ENCODE assay signal across 8 cellular contexts in the genomic region with DNA sequence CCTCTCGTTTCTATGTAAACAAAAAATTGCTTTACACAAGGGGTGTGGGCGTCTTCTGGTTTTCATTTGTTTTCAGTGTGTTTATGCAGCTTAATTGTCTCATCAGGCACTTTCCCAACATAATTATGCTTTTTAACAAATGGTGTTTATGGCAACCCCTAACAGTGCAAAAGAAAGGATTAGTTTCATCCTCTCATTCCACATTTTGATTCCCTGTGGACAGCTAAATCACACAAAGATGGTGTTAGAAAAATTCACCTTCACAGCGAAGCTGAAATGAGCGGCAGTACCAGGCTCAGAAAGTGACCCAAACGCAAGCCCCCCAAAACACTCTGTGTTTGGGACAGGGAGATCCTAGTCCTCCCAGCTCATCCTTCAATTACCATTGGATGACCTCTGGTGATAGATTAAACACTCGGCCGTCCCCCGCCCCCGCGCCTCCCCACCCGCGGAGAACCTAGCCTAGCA. TPM values are rescaled to one million over a fixed set of nuclear protein-coding genes. Genes with fewer than 3 reads are reported as not detected.
DNase-seq lines count a peak whose midpoint lies in the region; ATAC-seq, FAIRE-seq and TF ChIP-seq lines count a peak whose summit lies in the region.

No MANE protein-coding gene starts in this region.

- no peaks in the 10 kb centered on the region for H3K27me3 ChIP-seq in CD4-positive, alpha-beta T cell (ENCODE audit: control insufficient read depth, insufficient read depth, low read length)
- no peaks in the 10 kb centered on the region for H3K27me3 ChIP-seq in endocrine pancreas (ENCODE audit: control insufficient read depth, insufficient read depth, low read length)

- no peak for TF ChIP-seq CTCF in CD4-positive, alpha-beta T cell (IDR thresholded peaks at IDR 0.05)
- TF ChIP-seq CTCF in osteocyte (IDR thresholded peaks at IDR 0.05), result no peak

- H3K4me3 ChIP-seq in endocrine pancreas (ENCODE audit: control insufficient read depth, insufficient read depth, low read length), result peak overlapping the region; percentile 53

- intact Hi-C loops in CD4-positive, alpha-beta T cell (cut with DNase I, micrococcal nuclease), result loop anchor here in 1 of 2 experiments (5.0 kb wide), 1 partner anchor 57 kb away; no protein-coding TSS in a partner anchor

- no peak overlapping the region for H3K9ac ChIP-seq in endocrine pancreas (ENCODE audit: control insufficient read depth, insufficient read depth, low read length)

- H3K27me3 Mint-ChIP-seq in CD4-positive, alpha-beta T cell, result no peaks in the 10 kb centered on the region
- H3K27me3 Mint-ChIP-seq in osteocyte (ENCODE audit: unreplicated experiment), result peaks cover 83% of the 10 kb centered on the region

- no peaks in the 10 kb centered on the region for H3K36me3 ChIP-seq in endocrine pancreas (ENCODE audit: control insufficient read depth, insufficient read depth, low read length)

- no peak overlapping the region for H3K27ac Mint-ChIP-seq in CD4-positive, alpha-beta T cell
- H3K27ac Mint-ChIP-seq in osteocyte (ENCODE audit: unreplicated experiment), result no peak overlapping the region

- CTCF ChIA-PET in CD4-positive, alpha-beta T cell (lab: Charles Lee), result interaction anchor here (1.9 kb wide), 1 partner anchor 12 kb away, joined by 5 read pairs; no protein-coding TSS in a partner anchor

- peaks cover 6% of the 10 kb centered on the region for H3K4me1 Mint-ChIP-seq in CD4-positive, alpha-beta T cell (ENCODE audit: low read depth)
- H3K4me1 Mint-ChIP-seq in osteocyte (ENCODE audit: unreplicated experiment), result peaks cover 7% of the 10 kb centered on the region

- H3K9me3 Mint-ChIP-seq in CD4-positive, alpha-beta T cell, result no peaks in the 10 kb centered on the region
- H3K9me3 Mint-ChIP-seq in osteocyte (ENCODE audit: unreplicated experiment), result no peaks in the 10 kb centered on the region

- H3K36me3 Mint-ChIP-seq in CD4-positive, alpha-beta T cell (ENCODE audit: low read depth), result no peaks in the 10 kb centered on the region
- H3K36me3 Mint-ChIP-seq in osteocyte (ENCODE audit: unreplicated experiment), result no peaks in the 10 kb centered on the region

- no peaks in the 10 kb centered on the region for H3K9me3 ChIP-seq in CD4-positive, alpha-beta T cell (ENCODE audit: control insufficient read depth, low read length)
- H3K9me3 ChIP-seq in endocrine pancreas (ENCODE audit: control insufficient read depth, low read length), result no peaks in the 10 kb centered on the region

- POLR2A ChIA-PET in CD4-positive, alpha-beta T cell (lab: Charles Lee), result interaction anchor here (1.0 kb wide), 1 partner anchor 1014 kb away, joined by 3 read pairs; no protein-coding TSS in a partner anchor

- no peak for DNase-seq in CD4-positive, alpha-beta T cell
- DNase-seq in NCI-H748 (lab: John Stamatoyannopoulos, UW; ENCODE audit: unreplicated experiment) (peak; percentile 84), osteocyte (ENCODE audit: extremely low spot score, unreplicated experiment) (no peak), GOT3 (lab: John Stamatoyannopoulos, UW) (no peak), HTR-8/SVneo (ENCODE audit: insufficient read length, low spot score) (no peak), SIG-M5 treated with dmso at 0.1 percent for 504 hours (lab: John Stamatoyannopoulos, UW; ENCODE audit: unreplicated experiment) (no peak)

- H3K27ac ChIP-seq in CD4-positive, alpha-beta T cell (ENCODE audit: low read depth, low read length), result no peak overlapping the region

- H3K4me1 ChIP-seq in endocrine pancreas (ENCODE audit: control insufficient read depth, insufficient read depth, low read length), result no peaks in the 10 kb centered on the region

- no peak for ATAC-seq in CD4-positive, alpha-beta T cell (ENCODE audit: poor library complexity)
- no peak for ATAC-seq in HG03442 (IDR thresholded peaks at IDR 0.05; ENCODE audit: unreplicated experiment)

- no peak for FAIRE-seq in HTR-8/SVneo (lab: Jason Lieb, UNC)

- peak overlapping the region; percentile 81 for H3K4me3 Mint-ChIP-seq in CD4-positive, alpha-beta T cell
- H3K4me3 Mint-ChIP-seq in osteocyte (ENCODE audit: unreplicated experiment), result peak overlapping the region; percentile 59

RNA-seq across cellular contexts. Expression of a gene that starts 0.7 kb away (rescaled TPM):
- 1 to 10 TPM in 1 of 2 experiments, under 1 TPM in 1; 0.78 to 1.3 TPM for total RNA-seq in CD4-positive, alpha-beta T cell
- 0.76 TPM in 1 of 2 replicates, not detected in the other for total RNA-seq in osteocyte
